10 cellular contexts compared by ENCODE assay signal in genomic region chr10:62095341-62096071, GRCh38.
DNase-seq lines count a peak whose midpoint lies in the region; ATAC-seq and TF ChIP-seq lines count a peak whose summit lies in the region.
"Had no signal": no experiment of that assay in that cellular context is flagged by ENCODE, and none has a peak within 500 bp of the region (broad histone marks: within the 10 kb centered on the region; RNA-seq: fewer than 3 reads in every experiment).

No MANE protein-coding gene starts in this region.

- in situ Hi-C loops in SK-MEL-5 (cut with HindIII; ENCODE audit: low pct_unique_long_range_greater_than_20kb, low sequenced_read_pairs), result no loop called here

- peaks cover 21% of the 10 kb centered on the region for H3K4me1 ChIP-seq in psoas muscle

- DNase-seq in GM03348 (ENCODE audit: low spot score) (peak; percentile 56), SK-MEL-5 (ENCODE audit: low read depth, low spot score) (peak; percentile 26), fibroblast of villous mesenchyme (ENCODE audit: low read depth) (peak; percentile 87), psoas muscle (no peak), SHP77 (lab: John Stamatoyannopoulos, UW) (no peak)
- DNase-seq: activated CD4-positive, alpha-beta T cell treated with anti-CD3 and anti-CD28 coated beads, Interleukin-2, amount 10 ng/mL, durations not matched to agents 24 days and 14 days; stimulated activated naive CD4-positive, alpha-beta T cell treated with Interleukin-2 at 50 U/mL for 16 hours had no signal

- intact Hi-C loops in psoas muscle (cut with DNase I), result loop anchor here in 1 of 2 donors (10.0 kb wide), 1 partner anchor 51 kb away; no protein-coding TSS in a partner anchor

- TF ChIP-seq CTCF in fibroblast of villous mesenchyme (IDR thresholded peaks at IDR 0.05; ENCODE audit: insufficient read depth, low read depth, low read length), result no peak
- no peak for TF ChIP-seq CTCF in psoas muscle (IDR thresholded peaks at IDR 0.05)

- no peak overlapping the region for H3K4me3 ChIP-seq in fibroblast of villous mesenchyme (ENCODE audit: low read depth, low read length)
- H3K4me3 ChIP-seq in psoas muscle, result no peak overlapping the region

- no peaks in the 10 kb centered on the region for H3K9me3 ChIP-seq in psoas muscle

- H3K27me3 ChIP-seq in psoas muscle (ENCODE audit: insufficient read depth in 3 of 3, low read length in 2 of 3), result no peaks in the 10 kb centered on the region

- H3K27ac ChIP-seq in psoas muscle, result peak overlapping the region; percentile 56

- WGBS in psoas muscle, 3 donors, result 27 to 45% (median 40%) methylated on average over 10 of the region's 10 CpGs

- peaks cover 6 to 32% of the 10 kb centered on the region in 2 donors for H3K36me3 ChIP-seq in psoas muscle (ENCODE audit: insufficient read depth in 1 of 2, low read depth in 1 of 2)

- ATAC-seq in psoas muscle (no peak), HG02884 (IDR thresholded peaks at IDR 0.05; ENCODE audit: unreplicated experiment) (no peak), GM21423 (IDR thresholded peaks at IDR 0.05; ENCODE audit: unreplicated experiment) (no peak), GM19452 (IDR thresholded peaks at IDR 0.05; ENCODE audit: unreplicated experiment) (no peak)

Comparison
In these comparisons a context has a peak if more than half of its experiments do, and no peak if none do; other contexts are left out.
1. DNase-seq: peak in GM03348 (single experiment), SK-MEL-5 (single experiment) and fibroblast of villous mesenchyme (single experiment); none in psoas muscle (0 of 2) and SHP77 (0 of 2).